ENCODE assay signal across 8 cellular contexts in the genomic region with DNA sequence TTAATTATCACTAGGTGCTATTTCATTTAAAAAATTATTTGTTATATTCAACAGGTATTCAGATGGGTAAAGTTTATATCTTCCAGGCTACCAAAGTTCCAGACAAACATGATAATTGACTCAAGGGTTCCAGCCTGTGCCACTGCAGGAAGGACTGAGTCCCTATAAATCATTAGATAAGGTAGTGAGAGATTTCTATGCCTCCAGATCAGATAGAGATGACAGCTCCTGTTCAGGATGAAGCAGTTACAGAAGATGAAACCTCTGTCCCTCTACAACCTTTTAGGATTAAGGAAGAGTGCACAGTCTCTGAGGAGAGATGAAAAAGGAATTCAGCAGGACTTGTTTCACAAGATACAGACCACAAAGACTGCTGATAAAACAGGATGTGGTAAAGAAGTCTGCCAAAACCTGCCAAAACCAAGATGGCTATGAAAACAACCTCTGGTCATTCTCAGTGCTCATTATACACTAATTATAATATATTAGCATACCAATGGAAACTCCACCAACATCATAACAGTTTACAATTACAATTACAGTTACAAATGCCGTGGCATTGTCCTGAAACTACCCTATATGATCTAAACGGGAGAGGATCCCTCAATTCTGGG.
DNase-seq lines count a peak whose midpoint lies in the region; ATAC-seq, FAIRE-seq and TF ChIP-seq lines count a peak whose summit lies in the region.

No MANE protein-coding gene starts in this region.

- H3K27ac ChIP-seq in liver (ENCODE audit: low read depth in 1 of 2, low read length in 2 of 2): peak overlapping the region in 1 of 2 donors; percentile 12
- no peak overlapping the region for H3K27ac ChIP-seq in HepG2 (ENCODE audit: extremely low read length, insufficient read depth, low read length)
- H3K27ac ChIP-seq in smooth muscle cell (ENCODE audit: low read depth): peak overlapping the region; percentile 44
- H3K27ac ChIP-seq in hepatocyte: no peak overlapping the region

- H3K36me3 ChIP-seq in liver (ENCODE audit: control insufficient read depth in 4 of 4, insufficient read depth in 3 of 4, low read depth in 1 of 4, low read length in 3 of 4): no peaks in the 10 kb centered on the region
- H3K36me3 ChIP-seq in HepG2 (replicated peaks in 1 of 2; ENCODE audit: control insufficient read depth in 1 of 2, insufficient read depth in 2 of 2, low read length in 2 of 2): no peaks in the 10 kb centered on the region
- H3K36me3 ChIP-seq in bronchial epithelial cell (ENCODE audit: control insufficient read depth, insufficient read depth, low read length): no peaks in the 10 kb centered on the region
- no peaks in the 10 kb centered on the region for H3K36me3 ChIP-seq in smooth muscle cell (ENCODE audit: low read depth)
- no peaks in the 10 kb centered on the region for H3K36me3 ChIP-seq in hepatocyte (replicated peaks; ENCODE audit: insufficient read depth, low read depth)

- H3K4me3 ChIP-seq in liver (ENCODE audit: low read depth in 1 of 3, low read length in 3 of 3) (peak overlapping the region in 1 of 3 donors; percentile 29), HepG2 (replicated peaks in 1 of 3; ENCODE audit: insufficient read depth in 1 of 3, low read depth in 2 of 3, low read length in 3 of 3) (no peak overlapping the region), bronchial epithelial cell (ENCODE audit: low read depth, low read length) (no peak overlapping the region), smooth muscle cell (peak overlapping the region; percentile 9), hepatocyte (no peak overlapping the region)

- intact Hi-C loops in HepG2 (cut with micrococcal nuclease; ENCODE audit: unreplicated experiment): no loop called here

- no peak for ATAC-seq in HepG2
- ATAC-seq in HG03039 (IDR thresholded peaks at IDR 0.05; ENCODE audit: unreplicated experiment): no peak

- 27% methylated on average over 2 of the region's 2 CpGs for WGBS in liver
- 21% methylated on average over 2 of the region's 2 CpGs for WGBS in HepG2 (ENCODE audit: low lambda C conversion rate)
- WGBS in smooth muscle cell (ENCODE audit: low lambda C conversion rate): 64% methylated on average over 2 of the region's 2 CpGs
- WGBS in hepatocyte (ENCODE audit: low lambda C conversion rate, missing lambda C conversion rate): 68% methylated on average over 2 of the region's 2 CpGs

- H2AFZ ChIP-seq in HepG2 (ENCODE audit: low read length) (no peak overlapping the region), smooth muscle cell (ENCODE audit: low read depth) (peak overlapping the region; percentile 56), hepatocyte (no peak overlapping the region)

- H3K4me1 ChIP-seq in liver (ENCODE audit: control insufficient read depth in 4 of 4, insufficient read depth in 4 of 4, low read length in 3 of 4) (peaks cover 0 to 3% (median 1%) of the 10 kb centered on the region in 4 donors), HepG2 (ENCODE audit: insufficient read depth, low read length) (no peaks in the 10 kb centered on the region), smooth muscle cell (ENCODE audit: low read depth) (peaks cover 9% of the 10 kb centered on the region), hepatocyte (ENCODE audit: insufficient read depth) (peaks cover 6% of the 10 kb centered on the region)

- H3K27me3 ChIP-seq in liver (ENCODE audit: control insufficient read depth in 4 of 4, insufficient read depth in 4 of 4, low read length in 3 of 4) (no peaks in the 10 kb centered on the region), HepG2 (ENCODE audit: control insufficient read depth in 1 of 2, insufficient read depth in 2 of 2, low read length in 2 of 2) (no peaks in the 10 kb centered on the region), bronchial epithelial cell (ENCODE audit: control insufficient read depth, insufficient read depth, low read length) (no peaks in the 10 kb centered on the region), smooth muscle cell (ENCODE audit: low read depth) (no peaks in the 10 kb centered on the region), hepatocyte (no peaks in the 10 kb centered on the region)

- TF ChIP-seq EP300 in HepG2 (IDR thresholded peaks at IDR 0.05; ENCODE audit: low read depth in 2 of 2, low read length in 2 of 2) (no peak), HepG2 (CRISPR knock-in tag; IDR thresholded peaks at IDR 0.05; ENCODE audit: borderline replicate concordance) (no peak)

- H3F3A ChIP-seq in smooth muscle cell (ENCODE audit: low read depth): peaks cover 10% of the 10 kb centered on the region

- H3K9ac ChIP-seq in liver (ENCODE audit: low read depth in 1 of 2, low read length in 2 of 2) (peak overlapping the region in 1 of 2 donors; percentile 67), HepG2 (ENCODE audit: insufficient read depth, low read depth, low read length) (no peak overlapping the region), smooth muscle cell (ENCODE audit: low read depth) (no peak overlapping the region)

- H4K20me1 ChIP-seq in HepG2 (ENCODE audit: insufficient read depth, low read length): no peaks in the 10 kb centered on the region
- H4K20me1 ChIP-seq in smooth muscle cell (ENCODE audit: low read depth): no peaks in the 10 kb centered on the region
- H4K20me1 ChIP-seq in hepatocyte (ENCODE audit: insufficient read depth, poor library complexity, severe bottlenecking): no peaks in the 10 kb centered on the region

- POLR2A ChIA-PET in HepG2 (lab: Yijun Ruan, JAX): no interaction called here

- TF ChIP-seq POLR2A in HepG2 (IDR thresholded peaks at IDR 0.05; ENCODE audit: insufficient read depth in 1 of 2, low read depth in 2 of 2, low read length in 2 of 2): no peak

- no peaks in the 10 kb centered on the region for H3K9me2 ChIP-seq in hepatocyte (replicated peaks; ENCODE audit: insufficient read depth)

- TF ChIP-seq CTCF in liver (IDR thresholded peaks at IDR 0.05; ENCODE audit: low read depth, low read length, missing input control) (no peak), HepG2 (CRISPR knock-in tag; IDR thresholded peaks at IDR 0.05) (no peak), bronchial epithelial cell (IDR thresholded peaks at IDR 0.05; ENCODE audit: insufficient read depth, low read length, severe bottlenecking) (no peak), smooth muscle cell (IDR thresholded peaks at IDR 0.05; ENCODE audit: borderline replicate concordance, insufficient read depth, poor library complexity, severe bottlenecking) (no peak), hepatocyte (IDR thresholded peaks at IDR 0.05; ENCODE audit: poor library complexity) (no peak)

- CTCF ChIA-PET in HepG2 (lab: Yijun Ruan, JAX; ENCODE audit: low intra/inter-chr PET ratio, low total read pairs): no interaction called here

- no peak for DNase-seq in HepG2 (ENCODE audit: low spot score)
- DNase-seq in LHCN-M2 (ENCODE audit: low read depth): peak; percentile 74
- peak; percentile 91 for DNase-seq in bronchial epithelial cell (ENCODE audit: low read depth)
- no peak for DNase-seq in smooth muscle cell (lab: John Stamatoyannopoulos, UW; ENCODE audit: unreplicated experiment)
- DNase-seq in hepatocyte (ENCODE audit: low spot score): no peak
- no peak for DNase-seq in NCI-H2107 treated with DMSO at 0.1 percent for 48 hours (lab: John Stamatoyannopoulos, UW; ENCODE audit: unreplicated experiment)

- in situ Hi-C loops in HepG2 (cut with HindIII; ENCODE audit: extremely low pct_ligation_motif_present, low pct_unique_long_range_greater_than_20kb): no loop called here

- H3K79me2 ChIP-seq in HepG2 (ENCODE audit: insufficient read depth, low read length) (no peaks in the 10 kb centered on the region), smooth muscle cell (ENCODE audit: low read depth) (no peaks in the 10 kb centered on the region), hepatocyte (no peaks in the 10 kb centered on the region)

- H3K4me2 ChIP-seq in HepG2 (ENCODE audit: low read depth, low read length) (no peak overlapping the region), smooth muscle cell (peak overlapping the region; percentile 69), hepatocyte (no peak overlapping the region)

- H3K9me3 ChIP-seq in liver (ENCODE audit: control insufficient read depth in 4 of 4, low read length in 3 of 4): no peaks in the 10 kb centered on the region
- H3K9me3 ChIP-seq in HepG2 (ENCODE audit: low read length): no peaks in the 10 kb centered on the region
- H3K9me3 ChIP-seq in smooth muscle cell (replicated peaks; ENCODE audit: low read depth): no peaks in the 10 kb centered on the region
- H3K9me3 ChIP-seq in hepatocyte (ENCODE audit: low read depth): no peaks in the 10 kb centered on the region

- TF ChIP-seq RAD21 in liver (IDR thresholded peaks at IDR 0.05) (no peak), HepG2 (CRISPR knock-in tag; IDR thresholded peaks at IDR 0.05) (no peak)

- BruUV-seq in HepG2 (replicated peaks; lab: Mats Ljungman, UMichigan): no TSS peak

- FAIRE-seq in HepG2 (lab: Jason Lieb, UNC) (no peak), bronchial epithelial cell (lab: Jason Lieb, UNC) (no peak)

TF ChIP-seq in liver, 16 proteins besides CTCF, POLR2A, EP300 and RAD21:
- TF ChIP-seq, protein P1, sequence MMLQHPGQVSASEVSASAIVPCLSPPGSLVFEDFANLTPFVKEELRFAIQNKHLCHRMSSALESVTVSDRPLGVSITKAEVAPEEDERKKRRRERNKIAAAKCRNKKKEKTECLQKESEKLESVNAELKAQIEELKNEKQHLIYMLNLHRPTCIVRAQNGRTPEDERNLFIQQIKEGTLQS (IDR thresholded peaks at IDR 0.05): no peak
- TF ChIP-seq EGR1 (IDR thresholded peaks at IDR 0.05; ENCODE audit: low read depth in 2 of 2) (no peak), NR2F2 (IDR thresholded peaks at IDR 0.05) (no peak), YY1 (IDR thresholded peaks at IDR 0.05) (peak; percentile 33), TAF1 (conservative IDR thresholded peaks at IDR 0.05) (no peak), HNF4A (conservative IDR thresholded peaks at IDR 0.05) (no peak)

TF ChIP-seq in HepG2, 621 proteins besides CTCF, POLR2A, EP300 and RAD21 (continues in another document):
- no peak for TF ChIP-seq SMAD3 (CRISPR knock-in tag; IDR thresholded peaks at IDR 0.05)
- TF ChIP-seq GFI1 (CRISPR knock-in tag; IDR thresholded peaks at IDR 0.05; ENCODE audit: borderline replicate concordance): no peak
- TF ChIP-seq, protein P2, sequence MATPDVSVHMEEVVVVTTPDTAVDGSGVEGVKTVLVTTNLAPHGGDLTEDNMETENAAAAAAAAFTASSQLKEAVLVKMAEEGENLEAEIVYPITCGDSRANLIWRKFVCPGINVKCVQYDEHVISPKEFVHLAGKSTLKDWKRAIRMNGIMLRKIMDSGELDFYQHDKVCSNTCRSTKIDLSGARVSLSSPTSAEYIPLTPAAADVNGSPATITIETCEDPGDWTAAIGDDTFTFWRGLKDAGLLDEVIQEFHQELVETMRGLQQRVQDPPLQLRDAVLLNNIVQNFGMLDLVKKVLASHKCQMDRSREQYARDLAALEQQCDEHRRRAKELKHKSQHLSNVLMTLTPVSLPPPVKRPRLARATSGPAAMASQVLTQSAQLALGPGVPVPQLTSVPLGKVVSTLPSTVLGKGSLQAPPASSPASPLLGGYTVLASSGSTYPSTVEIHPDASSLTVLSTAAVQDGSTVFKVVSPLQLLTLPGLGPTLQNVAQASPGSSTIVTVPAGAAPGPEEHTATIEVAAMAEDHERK (CRISPR knock-in tag; IDR thresholded peaks at IDR 0.05; ENCODE audit: low read depth): no peak
- no peak for TF ChIP-seq CBFB (CRISPR knock-in tag; IDR thresholded peaks at IDR 0.05)
- TF ChIP-seq ZNF775 (CRISPR knock-in tag; IDR thresholded peaks at IDR 0.05; ENCODE audit: borderline replicate concordance): no peak
- TF ChIP-seq SIX1 (CRISPR knock-in tag; IDR thresholded peaks at IDR 0.05; ENCODE audit: borderline replicate concordance): no peak

Comparison
In these comparisons a context has a peak if more than half of its experiments do, and no peak if none do; other contexts are left out.
1. DNase-seq: peak in LHCN-M2 (single experiment) and bronchial epithelial cell (single experiment); none in HepG2 (single experiment), smooth muscle cell (single experiment), hepatocyte (single experiment) and NCI-H2107 treated with DMSO at 0.1 percent for 48 hours (single experiment).